2 cellular contexts compared by ENCODE assay signal in genomic region chr10:108180883-108181282, GRCh38.
TF ChIP-seq lines count a peak whose summit lies in the region.

No MANE protein-coding gene starts in this region.

TF ChIP-seq in SK-N-SH treated with all-trans-retinoic acid at 6 μM for 48 hours, 23 proteins besides CTCF, POLR2A, EP300 and RAD21 (continued from another document):
- TF ChIP-seq TSHZ2 (CRISPR knock-in tag; IDR thresholded peaks at IDR 0.05) (no peak), ZNF70 (CRISPR knock-in tag; IDR thresholded peaks at IDR 0.05) (no peak), ESRRG (CRISPR knock-in tag; IDR thresholded peaks at IDR 0.05) (no peak), CSDC2 (CRISPR knock-in tag; IDR thresholded peaks at IDR 0.05) (no peak), ZFP3 (CRISPR knock-in tag; IDR thresholded peaks at IDR 0.05) (no peak), BACH2 (CRISPR knock-in tag; IDR thresholded peaks at IDR 0.05; ENCODE audit: borderline replicate concordance) (no peak), ZNF8 (CRISPR knock-in tag; IDR thresholded peaks at IDR 0.05) (no peak), CREB5 (CRISPR knock-in tag; IDR thresholded peaks at IDR 0.05; ENCODE audit: low read depth) (no peak), RARB (CRISPR knock-in tag; IDR thresholded peaks at IDR 0.05) (no peak), ZC3H10 (CRISPR knock-in tag; IDR thresholded peaks at IDR 0.05) (no peak), ISL1 (CRISPR knock-in tag; IDR thresholded peaks at IDR 0.05) (no peak), SNAI2 (CRISPR knock-in tag; IDR thresholded peaks at IDR 0.05) (no peak), ARNTL (CRISPR knock-in tag; IDR thresholded peaks at IDR 0.05; ENCODE audit: borderline replicate concordance, low read depth) (no peak), PPARA (CRISPR knock-in tag; IDR thresholded peaks at IDR 0.05; ENCODE audit: borderline replicate concordance) (no peak), ZNF565 (CRISPR knock-in tag; conservative IDR thresholded peaks at IDR 0.05; ENCODE audit: low read depth) (no peak), CSRNP3 (CRISPR knock-in tag; IDR thresholded peaks at IDR 0.05) (no peak)

TF ChIP-seq in SK-N-SH, 30 proteins besides CTCF, POLR2A, EP300 and RAD21 (continued from another document):
- TF ChIP-seq RFX5 (IDR thresholded peaks at IDR 0.05; ENCODE audit: low read length) = no peak
- no peak for TF ChIP-seq POLR2AphosphoS5 (IDR thresholded peaks at IDR 0.05; ENCODE audit: low read depth, low read length)
- no peak for TF ChIP-seq REST (IDR thresholded peaks at IDR 0.05; ENCODE audit: low read depth, low read length)
- TF ChIP-seq JUND (IDR thresholded peaks at IDR 0.05) = no peak
